29 cellular contexts compared by ENCODE assay signal in genomic region chr1:92277105-92277504, GRCh38. TPM values are rescaled to one million over a fixed set of nuclear protein-coding genes. Genes with fewer than 3 reads are reported as not detected.
DNase-seq lines count a peak whose midpoint lies in the region; ATAC-seq and TF ChIP-seq lines count a peak whose summit lies in the region.
"Had no signal": no experiment of that assay in that cellular context is flagged by ENCODE, and none has a peak within 500 bp of the region (broad histone marks: within the 10 kb centered on the region; RNA-seq: fewer than 3 reads in every experiment).

No MANE protein-coding gene starts in this region.

- ATAC-seq in IMR-90 (ENCODE audit: low read depth) (peak; percentile 91), HG02610 (IDR thresholded peaks at IDR 0.05; ENCODE audit: unreplicated experiment) (no peak), lower lobe of right lung (no peak)
- ATAC-seq: left ventricle myocardium superior had no signal

- H3K56ac ChIP-seq in IMR-90 (ENCODE audit: extremely low read depth, insufficient read depth, low read length): no peak overlapping the region

- H2BK120ac ChIP-seq in IMR-90 (ENCODE audit: low read depth, low read length): peak overlapping the region; percentile 62

- no peak overlapping the region for H2AFZ ChIP-seq in IMR-90 (replicated peaks; ENCODE audit: low read length, poor library complexity)

- no peak overlapping the region for H4K5ac ChIP-seq in IMR-90 (ENCODE audit: low read depth, low read length)

- peak overlapping the region; percentile 41; the same call in 1 of the 2 replicates for H3K27ac ChIP-seq in IMR-90 (ENCODE audit: insufficient read depth, low read length)
- peak overlapping the region; percentile 38 for H3K27ac ChIP-seq in brain microvascular endothelial cell
- no peak overlapping the region for H3K27ac ChIP-seq in lower lobe of right lung
- H3K27ac ChIP-seq: prostate gland had no signal

- CTCF ChIA-PET in IMR-90 (lab: Yijun Ruan, JAX): interaction anchor here (0.6 to 1.0 kb wide), 2 partner anchors 15 to 16 kb away, joined by 3 to 4 read pairs; no protein-coding TSS in a partner anchor

- H3K27me3 ChIP-seq in IMR-90 (ENCODE audit: control insufficient read depth, insufficient read depth, low read length) (no peaks in the 10 kb centered on the region), brain microvascular endothelial cell (replicated peaks) (no peaks in the 10 kb centered on the region), lower lobe of right lung (ENCODE audit: low read depth) (no peaks in the 10 kb centered on the region)
- H3K27me3 ChIP-seq: MG63 had no signal

- no peak for TF ChIP-seq POLR2A in IMR-90 (IDR thresholded peaks at IDR 0.05; ENCODE audit: low read depth, low read length)

- WGBS in IMR-90 (ENCODE audit: extremely low coverage in 2 of 2, insufficient read length in 1 of 2), 2 experiments: no CpG with 5 or more reads among the region's 1 CpG

- H3K9me3 ChIP-seq in IMR-90 (ENCODE audit: control insufficient read depth, insufficient read depth, low read length) (no peaks in the 10 kb centered on the region), lower lobe of right lung (no peaks in the 10 kb centered on the region)
- H3K9me3 ChIP-seq: prostate gland had no signal

- H3K36me3 ChIP-seq in IMR-90 (ENCODE audit: control insufficient read depth, insufficient read depth, low read length): peaks cover 10% of the 10 kb centered on the region
- no peaks in the 10 kb centered on the region for H3K36me3 ChIP-seq in brain microvascular endothelial cell (replicated peaks)
- H3K36me3 ChIP-seq in lower lobe of right lung: peaks cover 37% of the 10 kb centered on the region
- H3K36me3 ChIP-seq: prostate gland had no signal

- H3K9me1 ChIP-seq in IMR-90 (ENCODE audit: insufficient read depth, low read length): peaks cover 12% of the 10 kb centered on the region

- H3K23ac ChIP-seq in IMR-90 (ENCODE audit: low read depth, low read length): peak overlapping the region; percentile 40; the same call in 1 of the 2 replicates

- no peak for TF ChIP-seq CTCF in AG10803 (conservative IDR thresholded peaks at IDR 0.05; ENCODE audit: low read length)
- TF ChIP-seq CTCF in IMR-90 (conservative IDR thresholded peaks at IDR 0.05; ENCODE audit: low read depth, low read length): no peak
- TF ChIP-seq CTCF in brain microvascular endothelial cell (IDR thresholded peaks at IDR 0.05; ENCODE audit: low read depth, low read length, missing control alignments): no peak
- TF ChIP-seq CTCF in foreskin fibroblast (IDR thresholded peaks at IDR 0.05; ENCODE audit: low read depth, low read length): no peak
- no peak for TF ChIP-seq CTCF in lower lobe of right lung (IDR thresholded peaks at IDR 0.05)

- peak overlapping the region; percentile 78; the same call in 1 of the 2 replicates for H2AK5ac ChIP-seq in IMR-90 (ENCODE audit: low read depth, low read length)

- H3K4me2 ChIP-seq in IMR-90 (ENCODE audit: low read depth, low read length): no peak overlapping the region

- peak overlapping the region; percentile 52 for H3K4ac ChIP-seq in IMR-90 (ENCODE audit: low read depth, low read length)

- intact Hi-C loops in IMR-90 (cut with micrococcal nuclease) (no loop called here), lower lobe of right lung (cut with DNase I) (no loop called here)

- no peak overlapping the region for H3K9ac ChIP-seq in IMR-90 (ENCODE audit: low read depth, low read length)

- 0 out of 2 replicates have a peak overlapping the region, but pooled peaks have one; percentile 26 for H3K14ac ChIP-seq in IMR-90 (replicated peaks; ENCODE audit: low read depth, low read length)

- DNase-seq in AG10803 (ENCODE audit: low read depth): peak; percentile 40
- peak; percentile 91 for DNase-seq in IMR-90
- no peak for DNase-seq in brain microvascular endothelial cell
- peak; percentile 48 to 79 for DNase-seq in foreskin fibroblast
- DNase-seq in NCI-H345 (lab: John Stamatoyannopoulos, UW): no peak
- DNase-seq in DMS53 treated with DMSO at 0.1 percent for 48 hours (lab: John Stamatoyannopoulos, UW; ENCODE audit: unreplicated experiment): no peak
- no peak for DNase-seq in lower lobe of right lung
- DNase-seq: activated CD4-positive, alpha-beta T cell treated with anti-CD3 and anti-CD28 coated beads, Interleukin-2, amount 10 ng/mL, durations not matched to agents 7 days and 5 days; activated CD8-positive, alpha-beta memory T cell treated with anti-CD3 and anti-CD28 coated beads, Interleukin-2, amount 50 U/mL, for 4 hours; DMS 273 treated with DMSO at 0.1 percent for 48 hours; H9; head of caudate nucleus; left ventricle myocardium superior; MG63; NCI-H1436 treated with DMSO at 0.1 percent for 48 hours; NCI-H748 treated with DMSO at 0.1 percent for 48 hours; stimulated activated naive CD4-positive, alpha-beta T cell treated with Interleukin-2 at 50 U/mL for 16 hours had no signal

- POLR2A ChIA-PET in IMR-90 (lab: Charles Lee; ENCODE audit: unreplicated experiment): no interaction called here

- H3K4me1 ChIP-seq in IMR-90 (ENCODE audit: control insufficient read depth, insufficient read depth, low read length): peaks cover 3% of the 10 kb centered on the region
- no peaks in the 10 kb centered on the region for H3K4me1 ChIP-seq in lower lobe of right lung
- H3K4me1 ChIP-seq: prostate gland had no signal

- H4K91ac ChIP-seq in IMR-90 (ENCODE audit: insufficient read depth, low read depth, low read length): no peak overlapping the region; the same call in 1 of the 2 replicates

- H4K8ac ChIP-seq in IMR-90 (ENCODE audit: low read depth in 2 of 2, low read length in 2 of 2): peak overlapping the region in 1 of 2 experiments; percentile 53; a peak in 1 of 4 replicates

- no peak for TF ChIP-seq RAD21 in IMR-90 (IDR thresholded peaks at IDR 0.05; ENCODE audit: low read length)

- H2BK20ac ChIP-seq in IMR-90 (ENCODE audit: low read depth, low read length): peak overlapping the region; percentile 78

- no peak overlapping the region for H3K18ac ChIP-seq in IMR-90 (ENCODE audit: low read depth, low read length)

- no TSS peak for BruUV-seq in IMR-90 (replicated peaks; lab: Mats Ljungman, UMichigan)

- H3K4me3 ChIP-seq in AG10803 (ENCODE audit: low read length): no peak overlapping the region
- no peak overlapping the region for H3K4me3 ChIP-seq in IMR-90 (ENCODE audit: insufficient read depth, low read depth, low read length)
- H3K4me3 ChIP-seq in brain microvascular endothelial cell (ENCODE audit: low read depth, low read length): no peak overlapping the region
- H3K4me3 ChIP-seq in foreskin fibroblast (ENCODE audit: low read depth in 1 of 2, low read length in 2 of 2): no peak overlapping the region
- no peak overlapping the region for H3K4me3 ChIP-seq in lower lobe of right lung
- H3K4me3 ChIP-seq: MG63, prostate gland had no signal

- peak overlapping the region; percentile 22 for H2AK9ac ChIP-seq in IMR-90 (replicated peaks; ENCODE audit: low read depth, low read length, poor library complexity)

- dilution Hi-C loops in IMR-90 (cut with HindIII; ENCODE audit: low sequenced_read_pairs, unreplicated experiment): no loop called here

- in situ Hi-C loops in IMR-90 (cut with MboI; ENCODE audit: low sequenced_read_pairs) (no loop called here), brain microvascular endothelial cell (cut with HindIII; ENCODE audit: low pct_ligation_motif_present, low sequenced_read_pairs) (no loop called here)

- peaks cover 0 to 11% of the 10 kb centered on the region in 2 experiments; a peak in 1 of 4 replicates for H3K79me1 ChIP-seq in IMR-90 (ENCODE audit: low read depth in 1 of 2, low read length in 2 of 2)

- no peaks in the 10 kb centered on the region for H4K20me1 ChIP-seq in IMR-90 (ENCODE audit: insufficient read depth, low read length)

- peak overlapping the region; percentile 26; the same call in 1 of the 3 replicates for H2BK15ac ChIP-seq in IMR-90 (ENCODE audit: low read depth, low read length)

- H2BK5ac ChIP-seq in IMR-90 (ENCODE audit: low read depth, low read length, poor library complexity, severe bottlenecking): peak overlapping the region; percentile 24

TF ChIP-seq in IMR-90, 13 proteins besides CTCF, POLR2A, EP300 and RAD21 (continues in another document):
- TF ChIP-seq BHLHE40 (IDR thresholded peaks at IDR 0.05; ENCODE audit: low read depth, low read length) (no peak), RFX5 (IDR thresholded peaks at IDR 0.05; ENCODE audit: low read depth, low read length) (no peak), SMC3 (IDR thresholded peaks at IDR 0.05; ENCODE audit: low read depth, low read length) (no peak), CHD1 (IDR thresholded peaks at IDR 0.05; ENCODE audit: low read depth, low read length) (no peak), FOS (IDR thresholded peaks at IDR 0.05; ENCODE audit: low read depth, low read length) (peak; percentile 57), MAFK (IDR thresholded peaks at IDR 0.05; ENCODE audit: low read depth, low read length) (no peak), NFE2L2 (IDR thresholded peaks at IDR 0.05; ENCODE audit: low read depth, low read length) (no peak), CEBPB (IDR thresholded peaks at IDR 0.05; ENCODE audit: low read depth, low read length) (peak; percentile 85), RCOR1 (IDR thresholded peaks at IDR 0.05; ENCODE audit: insufficient replicate concordance, low read length) (no peak), MXI1 (IDR thresholded peaks at IDR 0.05; ENCODE audit: borderline replicate concordance, low read depth, low read length) (no peak)
- TF ChIP-seq, protein P1, sequence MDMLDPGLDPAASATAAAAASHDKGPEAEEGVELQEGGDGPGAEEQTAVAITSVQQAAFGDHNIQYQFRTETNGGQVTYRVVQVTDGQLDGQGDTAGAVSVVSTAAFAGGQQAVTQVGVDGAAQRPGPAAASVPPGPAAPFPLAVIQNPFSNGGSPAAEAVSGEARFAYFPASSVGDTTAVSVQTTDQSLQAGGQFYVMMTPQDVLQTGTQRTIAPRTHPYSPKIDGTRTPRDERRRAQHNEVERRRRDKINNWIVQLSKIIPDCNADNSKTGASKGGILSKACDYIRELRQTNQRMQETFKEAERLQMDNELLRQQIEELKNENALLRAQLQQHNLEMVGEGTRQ (IDR thresholded peaks at IDR 0.05; ENCODE audit: low read depth, low read length): no peak

RNA-seq across cellular contexts. Expression of gene GLMN, which starts 21.7 kb away (rescaled TPM):
- total RNA-seq in IMR-90 (2012; rRNA removed): 4.1 and 11.9 TPM in 2 replicates
- polyA plus RNA-seq in IMR-90 (2012; rRNA removed): 3.3 and 4.7 TPM in 2 replicates
- polyA plus RNA-seq in IMR-90 (2012; cell fraction: cytosol; rRNA removed): 0.21 and 0.22 TPM in 2 replicates
- 0.66 and 6.6 TPM in 2 replicates for polyA plus RNA-seq in IMR-90 (2012; cell fraction: nucleus; rRNA removed; ENCODE audit: low replicate concordance)
- 6.5 TPM for total RNA-seq in lower lobe of right lung

RNA-seq across cellular contexts. Expression of gene RPAP2, which starts 21.8 kb away (rescaled TPM):
- total RNA-seq in IMR-90 (2012; rRNA removed) (13.6 TPM in 2 replicates), lower lobe of right lung (20.0 TPM)
- polyA plus RNA-seq in IMR-90 (2012; rRNA removed): 3.9 and 7.1 TPM in 2 replicates
- polyA plus RNA-seq in IMR-90 (2012; cell fraction: cytosol; rRNA removed): 0.46 and 1.6 TPM in 2 replicates
- polyA plus RNA-seq in IMR-90 (2012; cell fraction: nucleus; rRNA removed; ENCODE audit: low replicate concordance): 0.44 and 4.0 TPM in 2 replicates

RNA-seq across cellular contexts. Expression of gene C1orf146, which starts 59.4 kb away (rescaled TPM):
- total RNA-seq in IMR-90 (2012; rRNA removed) (not detected in 2 replicates), lower lobe of right lung (not detected)
- polyA plus RNA-seq in IMR-90 (2012; rRNA removed): not detected in 2 replicates
- polyA plus RNA-seq in IMR-90 (2012; cell fraction: cytosol; rRNA removed): not detected in 2 replicates
- not detected in 2 replicates for polyA plus RNA-seq in IMR-90 (2012; cell fraction: nucleus; rRNA removed; ENCODE audit: low replicate concordance)
- total RNA-seq: activated CD4-positive, alpha-beta T cell treated with anti-CD3 and anti-CD28 coated beads, Interleukin-2, amount 10 ng/mL, durations not matched to agents 7 days and 5 days; activated T-helper 2 cell treated with anti-CD3 and anti-CD28 coated beads, Interferon-gamma antibody, Interleukin-2, Interleukin-4, amounts not matched to agents 10 μg/mL and 5 μg/mL and 100 μg/mL, durations not matched to agents 14 hours and 24 hours and 36 hours; cardiac septum; epithelial cell of proximal tubule; H9; left ventricle myocardium superior; mononuclear cell; OCI-LY7; prostate gland; skeletal muscle tissue; T-helper 1 cell treated with Interleukin-12 subunit alpha and Interleukin-12 subunit beta and Interleukin-4 antibody, amounts not matched to agents 30 ng/mL and 1 ng/mL, for 36 hours had no signal
- polyA plus RNA-seq: CD14-positive monocyte, neural cell, thymus had no signal

Comparison
In these comparisons a context has a peak if more than half of its experiments do, and no peak if none do; other contexts are left out.
1. DNase-seq: peak in AG10803 (single experiment), IMR-90 (single experiment) and foreskin fibroblast (2 of 2); none in brain microvascular endothelial cell (single experiment), NCI-H345 (single experiment), DMS53 treated with DMSO at 0.1 percent for 48 hours (single experiment) and lower lobe of right lung (single experiment).